ENCODE assay signal across 1 cellular context in genomic region chr4:140875751-140876389, GRCh38.
TF ChIP-seq lines count a peak whose summit lies in the region.

No MANE protein-coding gene starts in this region.

TF ChIP-seq in HEK293, 187 proteins besides CTCF, POLR2A, EP300 and RAD21 (continued from another document):
- TF ChIP-seq ZXDB (tag by site-specific recombination; IDR thresholded peaks at IDR 0.05): no peak
- TF ChIP-seq ZNF692 (tag by site-specific recombination; IDR thresholded peaks at IDR 0.05): no peak
- TF ChIP-seq GLIS1 (tag by site-specific recombination; IDR thresholded peaks at IDR 0.05): peak; percentile 83
- no peak for TF ChIP-seq ZNF391 (tag by site-specific recombination; IDR thresholded peaks at IDR 0.05; ENCODE audit: borderline replicate concordance, low read depth)
- peak; percentile 77 for TF ChIP-seq PRDM6 (tag by site-specific recombination; IDR thresholded peaks at IDR 0.05)
- TF ChIP-seq GLIS2 (tag by site-specific recombination; IDR thresholded peaks at IDR 0.05): no peak
- TF ChIP-seq ZNF221 (tag by site-specific recombination; IDR thresholded peaks at IDR 0.05; ENCODE audit: borderline replicate concordance): no peak
- TF ChIP-seq ZIC2 (tag by site-specific recombination; IDR thresholded peaks at IDR 0.05): peak; percentile 67
- no peak for TF ChIP-seq EGR2 (tag by site-specific recombination; IDR thresholded peaks at IDR 0.05; ENCODE audit: low read depth)
